ENCODE assay signal across 8 cellular contexts in genomic region chr7:37921340-37921805, GRCh38. TPM values are rescaled to one million over a fixed set of nuclear protein-coding genes. Genes with fewer than 3 reads are reported as not detected.
A peak's percentile ranks its signal among the peaks of the same experiment; 100 is the strongest.
DNase-seq lines count a peak whose midpoint lies in the region; ATAC-seq and TF ChIP-seq lines count a peak whose summit lies in the region.
"Had no signal": no experiment of that assay in that cellular context is flagged by ENCODE, and none has a peak within 500 bp of the region (broad histone marks: within the 10 kb centered on the region; RNA-seq: fewer than 3 reads in every experiment).

No MANE protein-coding gene starts in this region.

- H3K4me1 Mint-ChIP-seq in activated B cell treated with CpG ODN at 0.5 μM for 24 hours, result peaks cover 25% of the 10 kb centered on the region
- H3K4me1 Mint-ChIP-seq in glutamatergic neuron (ENCODE audit: low read depth, unreplicated experiment), result peaks cover 8% of the 10 kb centered on the region

- peak overlapping the region; percentile 61; the same call in 1 of the 2 replicates for H3K27ac ChIP-seq in MM.1S (ENCODE audit: low read length)
- peak overlapping the region; percentile 82 to 90 for H3K27ac ChIP-seq in ovary
- H3K27ac ChIP-seq: epithelial cell of prostate had no signal

- H3K9me3 ChIP-seq in MM.1S (replicated peaks; ENCODE audit: insufficient read depth, low read length) (no peaks in the 10 kb centered on the region), ovary (no peaks in the 10 kb centered on the region)

- peak; percentile 51 for TF ChIP-seq CTCF in GM12872 (IDR thresholded peaks at IDR 0.05; ENCODE audit: insufficient read depth, low read depth, low read length)
- TF ChIP-seq CTCF in MM.1S (IDR thresholded peaks at IDR 0.05; ENCODE audit: low read length), result peak; percentile 30
- TF ChIP-seq CTCF in activated B cell treated with CpG ODN at 0.5 μM for 24 hours (IDR thresholded peaks at IDR 0.05), result no peak
- no peak for TF ChIP-seq CTCF in glutamatergic neuron (IDR thresholded peaks at IDR 0.05; ENCODE audit: partially characterized antibody, unreplicated experiment)
- TF ChIP-seq CTCF in ovary (IDR thresholded peaks at IDR 0.05), result no peak

- TF ChIP-seq EP300 in ovary (IDR thresholded peaks at IDR 0.05), result no peak

- WGBS in ovary, 3 donors, result 0 to 2% (median 2%) methylated on average over 17 of the region's 17 CpGs

- H3K36me3 Mint-ChIP-seq in activated B cell treated with CpG ODN at 0.5 μM for 24 hours (ENCODE audit: low read depth) (no peaks in the 10 kb centered on the region), glutamatergic neuron (ENCODE audit: unreplicated experiment) (peaks cover 15% of the 10 kb centered on the region)

- H3K4me3 Mint-ChIP-seq in activated B cell treated with CpG ODN at 0.5 μM for 24 hours (peak overlapping the region; percentile 76), glutamatergic neuron (ENCODE audit: unreplicated experiment) (peak overlapping the region; percentile 85)

- H3K36me3 ChIP-seq in MM.1S (replicated peaks; ENCODE audit: insufficient read depth, low read length), result 0 out of 2 replicates have a peak, but pooled peaks cover 5% of the 10 kb centered on the region
- no peaks in the 10 kb centered on the region for H3K36me3 ChIP-seq in ovary

- no peak for TF ChIP-seq POLR2A in ovary (IDR thresholded peaks at IDR 0.05)

- H3K9me3 Mint-ChIP-seq in activated B cell treated with CpG ODN at 0.5 μM for 24 hours (peaks cover 4% of the 10 kb centered on the region), glutamatergic neuron (ENCODE audit: unreplicated experiment) (peaks cover 11% of the 10 kb centered on the region)

- H2AFZ ChIP-seq in MM.1S (ENCODE audit: low read length), result peak overlapping the region; percentile 92

- H3K27ac Mint-ChIP-seq in activated B cell treated with CpG ODN at 0.5 μM for 24 hours (no peak overlapping the region), glutamatergic neuron (ENCODE audit: unreplicated experiment) (peak overlapping the region; percentile 84)

- H3K27me3 Mint-ChIP-seq in activated B cell treated with CpG ODN at 0.5 μM for 24 hours, result peaks cover 46% of the 10 kb centered on the region
- peaks cover 7% of the 10 kb centered on the region for H3K27me3 Mint-ChIP-seq in glutamatergic neuron (ENCODE audit: unreplicated experiment)

- intact Hi-C loops in activated B cell treated with CpG ODN at 0.5 μM for 24 hours (cut with micrococcal nuclease) (loop anchor here (2.0 kb wide), 1 partner anchor 301 kb away; no protein-coding TSS in a partner anchor), ovary (cut with DNase I) (no loop called here)

- CTCF ChIA-PET in activated B cell treated with CpG ODN at 0.5 μM for 24 hours (lab: Charles Lee), result no interaction called here

- peaks cover 10% of the 10 kb centered on the region for H3K4me1 ChIP-seq in MM.1S (ENCODE audit: low read length)
- peaks cover 16% of the 10 kb centered on the region for H3K4me1 ChIP-seq in ovary (ENCODE audit: insufficient read depth)

- peak; percentile 72 for DNase-seq in MM.1S
- DNase-seq in activated B cell treated with CpG ODN at 0.5 μM for 24 hours, result no peak
- peak; percentile 50 for DNase-seq in glutamatergic neuron
- peak; percentile 55 to 70 (median 67) for DNase-seq in ovary

- POLR2A ChIA-PET in activated B cell treated with CpG ODN at 0.5 μM for 24 hours (lab: Charles Lee), result no interaction called here

- peaks cover 15% of the 10 kb centered on the region; the same call in 1 of the 2 replicates for H3F3A ChIP-seq in MM.1S (ENCODE audit: insufficient read depth, low read length)

- H3K9me2 ChIP-seq in MM.1S (replicated peaks; ENCODE audit: insufficient read depth, low read length), result no peaks in the 10 kb centered on the region

- H3K27me3 ChIP-seq in MM.1S (replicated peaks; ENCODE audit: insufficient read depth, low read length), result no peaks in the 10 kb centered on the region
- no peaks in the 10 kb centered on the region for H3K27me3 ChIP-seq in ovary

- H3K79me2 ChIP-seq in MM.1S (ENCODE audit: low read length), result peaks cover 48% of the 10 kb centered on the region

- H3K9ac ChIP-seq in MM.1S (ENCODE audit: low read length), result peak overlapping the region; percentile 80

- H3K4me2 ChIP-seq in MM.1S (ENCODE audit: low read depth, low read length), result peak overlapping the region; percentile 84

- peak overlapping the region; percentile 73 for H3K4me3 ChIP-seq in MM.1S (ENCODE audit: low read length)
- peak overlapping the region; percentile 79 for H3K4me3 ChIP-seq in ovary

- no peaks in the 10 kb centered on the region for H4K20me1 ChIP-seq in MM.1S (ENCODE audit: insufficient read depth, low read length)

- ATAC-seq in GM21717 (IDR thresholded peaks at IDR 0.05; ENCODE audit: unreplicated experiment) (peak; percentile 65), activated B cell treated with CpG ODN at 0.5 μM for 24 hours (ENCODE audit: low read depth) (peak; percentile 45), GM19035 (IDR thresholded peaks at IDR 0.05; ENCODE audit: unreplicated experiment) (no peak)

RNA-seq across cellular contexts. Expression of gene EPDR1, which starts 0.9 kb away (rescaled TPM):
- total RNA-seq in activated B cell treated with CpG ODN at 0.5 μM for 24 hours (0.22 and 0.69 TPM in 2 replicates), glutamatergic neuron (ENCODE audit: unreplicated experiment) (10.3 TPM), ovary (10 to 100 TPM; 20.6 to 44.4 (median 35.7) TPM)
- 10 to 100 TPM; 26.8 to 73.7 TPM for polyA plus RNA-seq in ovary

RNA-seq across cellular contexts. Expression of gene SFRP4, which starts 4.8 kb away (rescaled TPM):
- total RNA-seq in activated B cell treated with CpG ODN at 0.5 μM for 24 hours, result not detected in 2 replicates
- 2.2 TPM for total RNA-seq in glutamatergic neuron (ENCODE audit: unreplicated experiment)
- total RNA-seq in ovary, result 100 to 1,000 TPM in 1 of 7 donors, 10 to 100 TPM in 6; 42.3 to 121 (median 52.9) TPM
- polyA plus RNA-seq in ovary, result 100 to 1,000 TPM in 1 of 2 donors, 10 to 100 TPM in 1; 81.5 to 146 TPM

Comparison
In these comparisons a context has a peak if more than half of its experiments do, and no peak if none do; other contexts are left out.
1. CTCF ChIP-seq: peak in GM12872 (single experiment) and MM.1S (single experiment); none in activated B cell treated with CpG ODN at 0.5 μM for 24 hours (single experiment), glutamatergic neuron (single experiment) and ovary (0 of 3).
2. RNA of gene SFRP4, which starts 4.8 kb away (total RNA-seq): 42.3 to 121 TPM in ovary; 2.2 TPM in glutamatergic neuron (single experiment) and not detected in activated B cell treated with CpG ODN at 0.5 μM for 24 hours; every median in the first group is over 10 times any median in the second.